ENCODE assay signal across 25 cellular contexts in the genomic region with DNA sequence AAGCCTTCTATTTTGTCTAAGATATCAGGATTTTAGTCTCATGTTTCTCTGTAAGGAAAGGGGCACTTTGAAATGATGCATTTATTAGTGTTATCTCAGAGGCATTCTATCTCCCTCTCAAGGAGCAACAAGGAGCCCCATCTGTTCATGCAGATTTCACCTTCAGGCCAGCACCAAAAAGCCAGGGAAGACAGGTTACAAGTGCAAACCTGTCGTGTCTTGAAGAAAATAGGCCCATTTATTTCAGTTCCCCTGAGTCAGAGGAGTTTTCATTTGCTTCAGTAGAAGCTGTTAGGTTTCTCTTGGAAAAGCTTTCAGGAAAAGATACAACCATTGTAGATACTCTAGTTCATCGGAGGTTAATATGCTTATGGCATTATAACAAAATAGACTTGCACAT.
"Had no signal": no experiment of that assay in that cellular context is flagged by ENCODE, and none has a peak within 500 bp of the region (broad histone marks: within the 10 kb centered on the region; RNA-seq: fewer than 3 reads in every experiment).

No MANE protein-coding gene starts in this region.

- H3K27ac Mint-ChIP-seq: activated CD4-positive, alpha-beta memory T cell treated with anti-CD3 and anti-CD28 coated beads for 36 hours; activated CD4-positive, alpha-beta T cell treated with anti-CD3 and anti-CD28 coated beads, Interleukin-2, amount 10 ng/mL, durations not matched to agents 7 days and 5 days; activated naive CD4-positive, alpha-beta T cell treated with anti-CD3 and anti-CD28 coated beads, Interleukin-2, amount 50 U/mL, for 72 hours; activated naive CD8-positive, alpha-beta T cell treated with anti-CD3 and anti-CD28 coated beads, Interleukin-2, amount 50 U/mL, for 24 hours; T-cell had no signal

- H3K9ac ChIP-seq: KMS-11 had no signal

- H3K4me1 Mint-ChIP-seq: activated CD4-positive, alpha-beta T cell treated with anti-CD3 and anti-CD28 coated beads, Interleukin-2, amount 10 ng/mL, durations not matched to agents 7 days and 5 days; activated naive CD8-positive, alpha-beta T cell treated with anti-CD3 and anti-CD28 coated beads, Interleukin-2, amount 50 U/mL, for 24 hours; central memory CD8-positive, alpha-beta T cell; T-cell had no signal

- H3K27ac ChIP-seq: ascending aorta, body of pancreas had no signal

- H3K9me3 Mint-ChIP-seq: activated CD4-positive, alpha-beta memory T cell treated with anti-CD3 and anti-CD28 coated beads for 36 hours; activated CD4-positive, alpha-beta T cell treated with anti-CD3 and anti-CD28 coated beads, Interleukin-2, amount 10 ng/mL, durations not matched to agents 7 days and 5 days; activated naive CD4-positive, alpha-beta T cell treated with anti-CD3 and anti-CD28 coated beads, Interleukin-2, amount 50 U/mL, for 72 hours; activated naive CD8-positive, alpha-beta T cell treated with anti-CD3 and anti-CD28 coated beads, Interleukin-2, amount 50 U/mL, for 24 hours; activated T-cell treated with anti-CD3 and anti-CD28 coated beads, Interleukin-2, amount 50 U/mL, for 4 hours; central memory CD8-positive, alpha-beta T cell; T-cell had no signal

- H3K36me3 Mint-ChIP-seq: activated CD4-positive, alpha-beta memory T cell treated with anti-CD3 and anti-CD28 coated beads for 36 hours; activated naive CD4-positive, alpha-beta T cell treated with anti-CD3 and anti-CD28 coated beads, Interleukin-2, amount 50 U/mL, for 72 hours; T-cell had no signal

- H3K9me3 ChIP-seq: ascending aorta, body of pancreas, MG63 had no signal

- H3K36me3 ChIP-seq: ascending aorta had no signal

- H3K4me1 ChIP-seq: ascending aorta, body of pancreas had no signal

- H3K4me2 ChIP-seq: KMS-11 had no signal

- H3K4me3 ChIP-seq: ascending aorta, body of pancreas, MG63 had no signal

- ATAC-seq: activated naive CD4-positive, alpha-beta T cell treated with anti-CD3 and anti-CD28 coated beads, Interleukin-2, amount 50 U/mL, for 72 hours; activated naive CD8-positive, alpha-beta T cell treated with anti-CD3 and anti-CD28 coated beads, Interleukin-2, amount 50 U/mL, for 24 hours; activated T-cell treated with anti-CD3 and anti-CD28 coated beads, Interleukin-2, amount 50 U/mL, for 4 hours; body of pancreas; T-cell had no signal

- H3K27me3 ChIP-seq: ascending aorta, body of pancreas, MG63 had no signal

- H3K4me3 Mint-ChIP-seq: activated CD4-positive, alpha-beta memory T cell treated with anti-CD3 and anti-CD28 coated beads for 36 hours; activated CD4-positive, alpha-beta T cell treated with anti-CD3 and anti-CD28 coated beads, Interleukin-2, amount 10 ng/mL, durations not matched to agents 7 days and 5 days; activated naive CD8-positive, alpha-beta T cell treated with anti-CD3 and anti-CD28 coated beads, Interleukin-2, amount 50 U/mL, for 24 hours; activated T-cell treated with anti-CD3 and anti-CD28 coated beads, Interleukin-2, amount 50 U/mL, for 4 hours; central memory CD8-positive, alpha-beta T cell; T-cell had no signal

- DNase-seq: activated CD4-positive, alpha-beta memory T cell treated with anti-CD3 and anti-CD28 coated beads for 36 hours; activated CD4-positive, alpha-beta T cell treated with anti-CD3 and anti-CD28 coated beads, Interleukin-2, amount 10 ng/mL, durations not matched to agents 7 days and 5 days; activated CD4-positive, CD25-positive, alpha-beta regulatory T cell; activated CD8-positive, alpha-beta memory T cell treated with anti-CD3 and anti-CD28 coated beads for 24 hours; activated effector memory CD4-positive, alpha-beta T cell treated with anti-CD3 and anti-CD28 coated beads, Interleukin-2, amount 50 U/mL, for 16 hours; activated naive CD4-positive, alpha-beta T cell treated with Interleukin-2 at 50 U/mL for 16 hours; activated naive CD8-positive, alpha-beta T cell treated with anti-CD3 and anti-CD28 coated beads, Interleukin-2, amount 50 U/mL, for 24 hours; activated T-cell treated with anti-CD3 and anti-CD28 coated beads, Interleukin-2, amount 50 U/mL, for 4 hours; amniotic stem cell; body of pancreas; MG63; NCI-H1105; NCI-H1436; NCI-H1694 treated with DMSO at 0.1 percent for 48 hours; NCI-H2029 treated with DMSO at 0.1 percent for 48 hours; NCI-H446; NCI-H526; NCI-H774; SIG-M5; T-cell; T1000 had no signal
